In genomic region chr5:115379622-115380344, GRCh38 we compare ENCODE assay signal across 8 cellular contexts.
DNase-seq lines count a peak whose midpoint lies in the region; ATAC-seq and TF ChIP-seq lines count a peak whose summit lies in the region.

No MANE protein-coding gene starts in this region.

- no peaks in the 10 kb centered on the region for H3K27me3 ChIP-seq in stomach

- WGBS in stomach, 5 donors: 45 to 62% (median 47%) methylated on average over 8 of the region's 8 CpGs

- H3K4me1 Mint-ChIP-seq in activated naive CD4-positive, alpha-beta T cell treated with anti-CD3 and anti-CD28 coated beads for 36 hours (ENCODE audit: low read depth): peaks cover 6% of the 10 kb centered on the region

- TF ChIP-seq POLR2A in stomach (IDR thresholded peaks at IDR 0.05): no peak

- H3K36me3 Mint-ChIP-seq in activated naive CD4-positive, alpha-beta T cell treated with anti-CD3 and anti-CD28 coated beads for 36 hours (ENCODE audit: low read depth): no peaks in the 10 kb centered on the region

- DNase-seq in activated naive CD4-positive, alpha-beta T cell treated with anti-CD3 and anti-CD28 coated beads for 36 hours: peak; percentile 9
- DNase-seq in activated naive CD4-positive, alpha-beta T cell treated with Interleukin-2 at 50 U/mL for 16 hours: no peak
- DNase-seq in RWPE1 (ENCODE audit: low spot score) (peak; percentile 83), stomach (peak; percentile 75), NCI-H187 (lab: John Stamatoyannopoulos, UW) (no peak)
- DNase-seq in NK-92 treated with Interleukin-12 subunit alpha and Interleukin-12 subunit beta, amount 100 ng/mL, for 24 hours (lab: John Stamatoyannopoulos, UW): no peak
- DNase-seq in activated effector memory CD4-positive, alpha-beta T cell treated with Interleukin-2 at 50 U/mL for 16 hours: no peak

- POLR2A ChIA-PET in RWPE1 (lab: Yijun Ruan, JAX; ENCODE audit: low non-redundant PET): no interaction called here

- CTCF ChIA-PET in activated naive CD4-positive, alpha-beta T cell treated with anti-CD3 and anti-CD28 coated beads for 36 hours (lab: Charles Lee): no interaction called here
- CTCF ChIA-PET in RWPE1 (lab: Yijun Ruan, JAX): no interaction called here

- peaks cover 0 to 27% (median 15%) of the 10 kb centered on the region in 4 donors for H3K4me1 ChIP-seq in stomach

- no peak overlapping the region for H3K27ac Mint-ChIP-seq in activated naive CD4-positive, alpha-beta T cell treated with anti-CD3 and anti-CD28 coated beads for 36 hours

- H3K27ac ChIP-seq in RWPE1 (no peak overlapping the region), stomach (peak overlapping the region; percentile 13 to 76 (median 47))

- TF ChIP-seq CTCF in RWPE1 (conservative IDR thresholded peaks at IDR 0.05; ENCODE audit: low read depth): no peak
- no peak for TF ChIP-seq CTCF in stomach (IDR thresholded peaks at IDR 0.05)

- intact Hi-C loops in activated naive CD4-positive, alpha-beta T cell treated with anti-CD3 and anti-CD28 coated beads for 36 hours (cut with micrococcal nuclease): loop anchor here (5.0 kb wide), 1 partner anchor 193 kb away; no protein-coding TSS in a partner anchor
- intact Hi-C loops in stomach (cut with DNase I; ENCODE audit: low total_unique reads): no loop called here

- no peak overlapping the region for H3K4me3 ChIP-seq in stomach

- H3K27me3 Mint-ChIP-seq in activated naive CD4-positive, alpha-beta T cell treated with anti-CD3 and anti-CD28 coated beads for 36 hours (ENCODE audit: low read depth): no peaks in the 10 kb centered on the region

- H3K9me3 Mint-ChIP-seq in activated naive CD4-positive, alpha-beta T cell treated with anti-CD3 and anti-CD28 coated beads for 36 hours: no peaks in the 10 kb centered on the region

- peak; percentile 78 for ATAC-seq in HG03135 (IDR thresholded peaks at IDR 0.05; ENCODE audit: unreplicated experiment)

- TF ChIP-seq EP300 in stomach (IDR thresholded peaks at IDR 0.05): no peak

- no peak overlapping the region for H3K4me3 Mint-ChIP-seq in activated naive CD4-positive, alpha-beta T cell treated with anti-CD3 and anti-CD28 coated beads for 36 hours

- no peaks in the 10 kb centered on the region for H3K9me3 ChIP-seq in stomach

- no peaks in the 10 kb centered on the region for H3K36me3 ChIP-seq in stomach

Comparison
In these comparisons a context has a peak if more than half of its experiments do, and no peak if none do; other contexts are left out.
1. DNase-seq: peak in activated naive CD4-positive, alpha-beta T cell treated with anti-CD3 and anti-CD28 coated beads for 36 hours (single experiment), RWPE1 (single experiment) and stomach (single experiment); none in activated naive CD4-positive, alpha-beta T cell treated with Interleukin-2 at 50 U/mL for 16 hours (single experiment), NCI-H187 (0 of 2), NK-92 treated with Interleukin-12 subunit alpha and Interleukin-12 subunit beta, amount 100 ng/mL, for 24 hours (single experiment) and activated effector memory CD4-positive, alpha-beta T cell treated with Interleukin-2 at 50 U/mL for 16 hours (single experiment).